11 cellular contexts compared by ENCODE assay signal in genomic region chr6:144768676-144769599, GRCh38.
DNase-seq lines count a peak whose midpoint lies in the region; ATAC-seq and TF ChIP-seq lines count a peak whose summit lies in the region.
"Had no signal": no experiment of that assay in that cellular context is flagged by ENCODE, and none has a peak within 500 bp of the region (broad histone marks: within the 10 kb centered on the region; RNA-seq: fewer than 3 reads in every experiment).

No MANE protein-coding gene starts in this region.

- in situ Hi-C loops in KBM-7 (cut with MboI; ENCODE audit: low pct_unique_long_range_greater_than_20kb, low sequenced_read_pairs): no loop called here

- CTCF ChIA-PET in WTC11 (lab: Charles Lee): interaction anchor here (1.2 kb wide), 1 partner anchor 10 kb away, joined by 8 read pairs; no protein-coding TSS in a partner anchor

- H3K9me3 Mint-ChIP-seq in WTC11 (no peaks in the 10 kb centered on the region), nephron (no peaks in the 10 kb centered on the region)

- H3K4me3 Mint-ChIP-seq in WTC11 (no peak overlapping the region), nephron (no peak overlapping the region)

- H3K27ac Mint-ChIP-seq in WTC11: peak overlapping the region; percentile 52; the same call in 1 of the 2 replicates
- H3K27ac Mint-ChIP-seq in nephron: peak overlapping the region; percentile 51 to 70 (median 65)

- H3K27me3 Mint-ChIP-seq in WTC11 (ENCODE audit: low read depth) (no peaks in the 10 kb centered on the region), nephron (ENCODE audit: low read depth) (no peaks in the 10 kb centered on the region)

- POLR2A ChIA-PET in WTC11 (lab: Charles Lee): no interaction called here

- ATAC-seq in WTC11 (no peak), GM18502 (IDR thresholded peaks at IDR 0.05; ENCODE audit: poor library complexity, unreplicated experiment) (no peak)
- ATAC-seq: left lung had no signal

- H3K4me1 Mint-ChIP-seq in WTC11 (peaks cover 24% of the 10 kb centered on the region), nephron (peaks cover 33% of the 10 kb centered on the region)

- DNase-seq in DMS53 treated with DMSO at 0.1 percent for 48 hours (lab: John Stamatoyannopoulos, UW; ENCODE audit: unreplicated experiment) (peak; percentile 37), NCI-H146 treated with DMSO at 0.1 percent for 48 hours (lab: John Stamatoyannopoulos, UW; ENCODE audit: unreplicated experiment) (peak; percentile 86), WTC11 (ENCODE audit: low spot score) (no peak), KBM-7 (no peak), NCI-H187 (lab: John Stamatoyannopoulos, UW) (no peak)
- no peak for DNase-seq in activated naive CD4-positive, alpha-beta T cell treated with Interleukin-2 at 50 U/mL for 16 hours
- DNase-seq: left lung, NCI-H2227 treated with DMSO at 0.1 percent for 48 hours, SIG-M5 had no signal

- TF ChIP-seq CTCF in WTC11 (IDR thresholded peaks at IDR 0.05) (no peak), nephron (IDR thresholded peaks at IDR 0.05; ENCODE audit: unreplicated experiment in 3 of 3) (no peak)

- H3K36me3 Mint-ChIP-seq in WTC11 (peaks cover 8% of the 10 kb centered on the region; the same call in 1 of the 2 replicates), nephron (ENCODE audit: low read depth) (peaks cover 19% of the 10 kb centered on the region)

TF ChIP-seq in WTC11, 78 proteins besides CTCF, POLR2A, EP300 and RAD21:
- TF ChIP-seq PREB (CRISPR knock-in tag; IDR thresholded peaks at IDR 0.05; ENCODE audit: borderline replicate concordance): no peak

Comparison
In these comparisons a context has a peak if more than half of its experiments do, and no peak if none do; other contexts are left out.
1. DNase-seq: peak in DMS53 treated with DMSO at 0.1 percent for 48 hours (single experiment) and NCI-H146 treated with DMSO at 0.1 percent for 48 hours (single experiment); none in WTC11 (single experiment), activated naive CD4-positive, alpha-beta T cell treated with Interleukin-2 at 50 U/mL for 16 hours (single experiment), KBM-7 (single experiment) and NCI-H187 (0 of 2).